In the genomic region with DNA sequence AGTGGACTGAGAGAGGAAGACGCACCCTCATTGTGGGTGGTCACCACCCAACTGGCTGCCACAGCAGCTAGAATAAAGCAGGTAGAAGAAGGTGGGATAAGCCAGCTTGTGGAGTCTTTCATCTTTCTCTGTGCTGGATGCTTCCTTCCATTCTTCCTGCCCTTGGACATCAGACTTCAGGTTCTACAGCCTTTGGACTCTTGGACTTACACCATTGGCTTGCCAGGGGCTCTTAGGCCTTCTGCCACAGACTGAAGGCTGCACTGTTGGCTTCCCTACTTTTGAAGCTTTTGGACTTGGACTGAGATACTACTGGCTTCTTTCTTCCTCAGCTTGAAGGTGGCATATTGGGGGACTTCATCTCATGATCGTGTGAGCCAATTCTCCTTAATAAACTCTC, we compare ENCODE assay signal across 2 cellular contexts.
TF ChIP-seq lines count a peak whose summit lies in the region.

No MANE protein-coding gene starts in this region.

TF ChIP-seq in HepG2, 621 proteins besides CTCF, POLR2A, EP300 and RAD21:
- TF ChIP-seq SATB2 (CRISPR knock-in tag; IDR thresholded peaks at IDR 0.05) (no peak), ZNF619 (CRISPR knock-in tag; IDR thresholded peaks at IDR 0.05) (no peak), HNF4A (CRISPR knock-in tag; IDR thresholded peaks at IDR 0.05) (0 out of 2 replicates have a peak, but pooled peaks have one; percentile 18), ARNT (IDR thresholded peaks at IDR 0.05) (no peak)

TF ChIP-seq in liver, 16 proteins besides CTCF, POLR2A, EP300 and RAD21:
- TF ChIP-seq, protein P1, sequence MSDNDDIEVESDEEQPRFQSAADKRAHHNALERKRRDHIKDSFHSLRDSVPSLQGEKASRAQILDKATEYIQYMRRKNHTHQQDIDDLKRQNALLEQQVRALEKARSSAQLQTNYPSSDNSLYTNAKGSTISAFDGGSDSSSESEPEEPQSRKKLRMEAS (IDR thresholded peaks at IDR 0.05): no peak
- TF ChIP-seq HNF4A (conservative IDR thresholded peaks at IDR 0.05): peak; percentile 69 to 89
